Comparison of ENCODE assay signal across 16 cellular contexts in the genomic region with DNA sequence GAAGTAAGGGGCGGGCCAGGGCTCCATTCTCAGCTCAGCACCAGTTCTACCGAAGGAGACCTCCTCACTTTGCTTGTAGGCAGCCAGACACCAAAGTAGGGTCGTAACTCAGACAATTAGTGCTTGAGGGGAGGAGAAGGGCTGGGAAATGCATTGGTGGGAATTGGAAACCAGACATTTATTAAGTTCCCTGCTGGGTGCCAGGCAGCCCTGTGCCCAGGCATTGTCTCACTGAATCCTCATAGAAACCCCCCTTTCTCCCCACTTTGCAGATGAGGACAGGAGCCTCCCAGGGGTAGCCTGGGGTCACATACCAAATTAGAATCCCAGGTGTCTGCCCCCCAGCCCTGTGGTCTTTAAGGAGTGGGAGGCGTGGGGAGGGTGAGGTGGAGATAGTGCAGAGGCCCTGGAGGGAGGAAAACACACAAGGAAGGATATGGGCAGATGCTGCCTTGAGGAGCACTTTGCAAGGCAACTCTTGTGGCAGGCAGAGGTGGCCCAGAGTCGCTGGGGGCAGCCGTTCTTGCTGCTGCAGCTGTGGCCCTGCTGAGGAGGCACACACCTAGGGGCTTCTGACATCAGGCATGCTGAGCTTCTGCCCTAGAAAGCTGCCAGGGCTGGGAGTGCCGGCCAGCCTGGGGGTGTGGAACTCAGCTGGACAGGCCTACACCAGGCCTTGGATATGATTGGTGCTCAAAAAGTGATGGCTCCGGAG.
"Had no signal": no experiment of that assay in that cellular context is flagged by ENCODE, and none has a peak within 500 bp of the region (broad histone marks: within the 10 kb centered on the region; RNA-seq: fewer than 3 reads in every experiment).

No MANE protein-coding gene starts in this region.

- H3K4me3 ChIP-seq: heart left ventricle, right atrium auricular region, skin epidermis, tibial nerve, vagina had no signal

- DNase-seq: activated naive CD4-positive, alpha-beta T cell; activated naive CD8-positive, alpha-beta T cell treated with anti-CD3 and anti-CD28 coated beads, Interleukin-2, amount 50 U/mL, for 24 hours; activated T-cell treated with anti-CD3 and anti-CD28 coated beads for 4 hours; cerebellar nuclear complex; effector memory CD4-positive, alpha-beta T cell; stimulated activated CD4-positive, alpha-beta T cell treated with anti-CD3 and anti-CD28 coated beads, Interleukin-4, amount 100 ng/mL, for 24 hours; stimulated activated naive CD4-positive, alpha-beta T cell; T-helper 2 cell had no signal

- H3K9me3 ChIP-seq: heart left ventricle, neutrophil, right atrium auricular region, tibial nerve, vagina had no signal

- H3K4me3 Mint-ChIP-seq: activated naive CD8-positive, alpha-beta T cell treated with anti-CD3 and anti-CD28 coated beads, Interleukin-2, amount 50 U/mL, for 24 hours; dendritic cell treated with granulocyte-macrophage colony-stimulating factor and Interleukin-4, amounts not matched to agents 40 ng/mL and 50 ng/mL, for 4 days had no signal

- H3K27ac ChIP-seq: heart left ventricle, neutrophil, right atrium auricular region, skin epidermis, tibial nerve, vagina had no signal

- H3K27ac Mint-ChIP-seq: activated naive CD8-positive, alpha-beta T cell treated with anti-CD3 and anti-CD28 coated beads, Interleukin-2, amount 50 U/mL, for 24 hours; dendritic cell treated with granulocyte-macrophage colony-stimulating factor and Interleukin-4, amounts not matched to agents 40 ng/mL and 50 ng/mL, for 4 days had no signal

- ATAC-seq: activated naive CD8-positive, alpha-beta T cell treated with anti-CD3 and anti-CD28 coated beads, Interleukin-2, amount 50 U/mL, for 24 hours; left colon had no signal

- H3K27me3 ChIP-seq: heart left ventricle, right atrium auricular region, tibial nerve, vagina had no signal

- H3K36me3 ChIP-seq: neutrophil, vagina had no signal

- H3K9me3 Mint-ChIP-seq: activated naive CD8-positive, alpha-beta T cell treated with anti-CD3 and anti-CD28 coated beads, Interleukin-2, amount 50 U/mL, for 24 hours; dendritic cell treated with granulocyte-macrophage colony-stimulating factor and Interleukin-4, amounts not matched to agents 40 ng/mL and 50 ng/mL, for 4 days had no signal
